ENCODE assay signal across 1 cellular context in the genomic region with DNA sequence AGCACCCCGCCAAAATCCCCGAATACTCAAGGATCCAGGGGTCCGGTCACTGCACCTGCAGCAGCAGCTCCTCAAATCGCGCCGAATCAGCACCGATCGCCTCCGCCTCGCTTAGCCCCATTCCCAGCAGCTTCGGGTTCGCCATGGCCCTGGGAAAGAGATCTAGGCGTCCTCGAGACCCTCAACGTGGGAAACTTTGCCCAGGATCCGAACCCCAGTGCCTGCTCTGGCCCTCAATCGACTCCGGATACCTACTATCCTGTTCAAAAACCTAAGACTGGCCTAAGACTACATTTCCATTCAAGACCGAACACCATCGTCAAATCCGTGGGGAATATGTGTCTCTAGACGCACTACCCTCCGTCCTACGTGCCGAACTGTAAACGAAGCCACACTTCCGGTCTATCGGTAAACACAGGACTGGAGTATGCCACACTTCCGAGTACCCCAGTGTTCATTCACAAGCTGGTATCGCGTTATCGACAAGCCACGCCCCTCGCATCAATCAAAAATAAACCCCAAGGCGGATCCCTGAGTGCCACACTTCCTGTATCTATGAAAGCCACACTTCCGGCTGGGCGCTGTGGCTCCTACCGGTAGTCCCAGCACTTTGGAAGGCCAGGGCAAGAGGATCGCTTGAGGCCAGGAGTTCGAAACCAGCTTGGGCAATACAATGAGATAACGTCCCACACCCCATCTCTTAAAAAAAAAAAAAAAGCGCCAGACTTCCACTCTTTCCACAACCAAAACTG.
TF ChIP-seq lines count a peak whose summit lies in the region.

PIH1D1 (minus strand) TSS at position 385 of the 752 bp plus-strand sequence; CDS start at position 145, 240 bp downstream.

TF ChIP-seq in K562, 482 proteins besides CTCF, POLR2A, EP300 and RAD21 (continued from another document and continues in another):
- TF ChIP-seq ZBTB40 (IDR thresholded peaks at IDR 0.05) (peak; percentile 98), ZBTB40 (CRISPR knock-in tag; IDR thresholded peaks at IDR 0.05) (no peak), RUNX1 (IDR thresholded peaks at IDR 0.05; ENCODE audit: low read depth) (0 out of 2 replicates have a peak, but pooled peaks have one; percentile 33), ZFP1 (CRISPR knock-in tag; IDR thresholded peaks at IDR 0.05) (no peak), ZNF23 (CRISPR knock-in tag; IDR thresholded peaks at IDR 0.05) (no peak), ESRRA (IDR thresholded peaks at IDR 0.05; ENCODE audit: borderline replicate concordance, low read depth) (no peak; the same call in 1 of the 2 replicates), REST (CRISPR knock-in tag; IDR thresholded peaks at IDR 0.05; ENCODE audit: low read depth) (no peak), ZNF57 (CRISPR knock-in tag; IDR thresholded peaks at IDR 0.05) (no peak), HDGF (IDR thresholded peaks at IDR 0.05) (no peak), ZNF384 (IDR thresholded peaks at IDR 0.05; ENCODE audit: low read depth, low read length) (0 out of 2 replicates have a peak, but pooled peaks have one; percentile 2), ZNF75A (CRISPR knock-in tag; IDR thresholded peaks at IDR 0.05) (no peak), SMC3 (conservative IDR thresholded peaks at IDR 0.05; ENCODE audit: insufficient read depth, low read depth, low read length) (no peak), SETDB1 (IDR thresholded peaks at IDR 0.05; ENCODE audit: low read length) (no peak), PHF8 (IDR thresholded peaks at IDR 0.05; ENCODE audit: borderline replicate concordance, low read length) (peak; percentile 76; the same call in 1 of the 2 replicates), RNF2 (IDR thresholded peaks at IDR 0.05) (no peak), XRCC5 (IDR thresholded peaks at IDR 0.05; ENCODE audit: low read depth, low read length) (peak; percentile 55; the same call in 1 of the 2 replicates), CC2D1A (IDR thresholded peaks at IDR 0.05) (peak; percentile 19; the same call in 1 of the 2 replicates), TBL1XR1 (IDR thresholded peaks at IDR 0.05; ENCODE audit: low read length in 2 of 2) (0 out of 4 replicates have a peak, but pooled peaks of 1 of the 2 experiments have one; percentile 19), ZNF263 (CRISPR knock-in tag; IDR thresholded peaks at IDR 0.05; ENCODE audit: borderline replicate concordance) (no peak), CBX8 (IDR thresholded peaks at IDR 0.05; ENCODE audit: borderline replicate concordance, extremely low read depth, low read depth, low read length, poor library complexity, severe bottlenecking) (no peak), GTF3C2 (IDR thresholded peaks at IDR 0.05; ENCODE audit: borderline replicate concordance, extremely low read depth, insufficient read length) (peak; percentile 91), YY1 (IDR thresholded peaks at IDR 0.05; ENCODE audit: borderline replicate concordance in 1 of 3, control insufficient read depth in 1 of 3, extremely low read depth in 1 of 3, insufficient read depth in 3 of 3, insufficient read length in 1 of 3, insufficient replicate concordance in 2 of 3, low read depth in 1 of 3, low read length in 2 of 3) (peak in 1 of 3 experiments; percentile 38), POLR2AphosphoS2 (IDR thresholded peaks at IDR 0.05; ENCODE audit: low read length) (peak; percentile 68; the same call in 1 of the 2 replicates), TEAD4 (IDR thresholded peaks at IDR 0.05; ENCODE audit: low read length) (no peak), TEAD4 (CRISPR knock-in tag; IDR thresholded peaks at IDR 0.05; ENCODE audit: borderline replicate concordance) (no peak), GATAD2A (IDR thresholded peaks at IDR 0.05) (no peak), STAT5B (CRISPR knock-in tag; IDR thresholded peaks at IDR 0.05) (no peak), RBBP5 (IDR thresholded peaks at IDR 0.05; ENCODE audit: borderline replicate concordance, insufficient read depth, low read length, poor library complexity, severe bottlenecking) (peak; percentile 62), PHTF2 (CRISPR knock-in tag; IDR thresholded peaks at IDR 0.05) (no peak), SMAD4 (CRISPR knock-in tag; conservative IDR thresholded peaks at IDR 0.05) (no peak), ZNF449 (CRISPR knock-in tag; IDR thresholded peaks at IDR 0.05) (no peak), HCFC1 (IDR thresholded peaks at IDR 0.05; ENCODE audit: low read depth, low read length) (peak; percentile 87), DPF2 (IDR thresholded peaks at IDR 0.05) (peak; percentile 46; the same call in 1 of the 2 replicates)
- TF ChIP-seq, protein P1, sequence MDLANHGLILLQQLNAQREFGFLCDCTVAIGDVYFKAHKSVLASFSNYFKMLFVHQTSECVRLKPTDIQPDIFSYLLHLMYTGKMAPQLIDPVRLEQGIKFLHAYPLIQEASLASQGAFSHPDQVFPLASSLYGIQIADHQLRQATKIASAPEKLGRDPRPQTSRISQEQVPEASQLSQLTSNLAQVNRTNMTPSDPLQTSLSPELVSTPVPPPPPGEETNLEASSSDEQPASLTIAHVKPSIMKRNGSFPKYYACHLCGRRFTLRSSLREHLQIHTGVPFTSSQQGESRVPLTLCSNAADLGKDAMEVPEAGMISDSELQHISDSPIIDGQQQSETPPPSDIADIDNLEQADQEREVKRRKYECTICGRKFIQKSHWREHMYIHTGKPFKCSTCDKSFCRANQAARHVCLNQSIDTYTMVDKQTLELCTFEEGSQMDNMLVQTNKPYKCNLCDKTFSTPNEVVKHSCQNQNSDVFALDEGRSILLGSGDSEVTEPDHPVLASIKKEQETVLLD (IDR thresholded peaks at IDR 0.05): no peak
